In genomic region chr2:230864605-230865323, GRCh38 we compare ENCODE assay signal across 1 cellular context.
A peak's percentile ranks its signal among the peaks of the same experiment; 100 is the strongest.
TF ChIP-seq lines count a peak whose summit lies in the region.

A gene with protein sequence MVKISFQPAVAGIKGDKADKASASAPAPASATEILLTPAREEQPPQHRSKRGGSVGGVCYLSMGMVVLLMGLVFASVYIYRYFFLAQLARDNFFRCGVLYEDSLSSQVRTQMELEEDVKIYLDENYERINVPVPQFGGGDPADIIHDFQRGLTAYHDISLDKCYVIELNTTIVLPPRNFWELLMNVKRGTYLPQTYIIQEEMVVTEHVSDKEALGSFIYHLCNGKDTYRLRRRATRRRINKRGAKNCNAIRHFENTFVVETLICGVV (plus strand): TSS chr2:230864942. CDS start chr2:230865026, 84 bp downstream.

TF ChIP-seq in HepG2, 621 proteins besides CTCF, POLR2A, EP300 and RAD21 (continued from another document and continues in another):
- no peak for TF ChIP-seq TFDP2 (CRISPR knock-in tag; IDR thresholded peaks at IDR 0.05)
- peak; percentile 100 for TF ChIP-seq ZNF441 (CRISPR knock-in tag; IDR thresholded peaks at IDR 0.05; ENCODE audit: borderline replicate concordance)
- no peak for TF ChIP-seq MBNL3 (CRISPR knock-in tag; conservative IDR thresholded peaks at IDR 0.05)
- no peak for TF ChIP-seq PHF5A (CRISPR knock-in tag; IDR thresholded peaks at IDR 0.05; ENCODE audit: low read depth, unreplicated experiment)
- peak; percentile 21 for TF ChIP-seq SKI (IDR thresholded peaks at IDR 0.05; ENCODE audit: partially characterized antibody)
- TF ChIP-seq, protein P1, sequence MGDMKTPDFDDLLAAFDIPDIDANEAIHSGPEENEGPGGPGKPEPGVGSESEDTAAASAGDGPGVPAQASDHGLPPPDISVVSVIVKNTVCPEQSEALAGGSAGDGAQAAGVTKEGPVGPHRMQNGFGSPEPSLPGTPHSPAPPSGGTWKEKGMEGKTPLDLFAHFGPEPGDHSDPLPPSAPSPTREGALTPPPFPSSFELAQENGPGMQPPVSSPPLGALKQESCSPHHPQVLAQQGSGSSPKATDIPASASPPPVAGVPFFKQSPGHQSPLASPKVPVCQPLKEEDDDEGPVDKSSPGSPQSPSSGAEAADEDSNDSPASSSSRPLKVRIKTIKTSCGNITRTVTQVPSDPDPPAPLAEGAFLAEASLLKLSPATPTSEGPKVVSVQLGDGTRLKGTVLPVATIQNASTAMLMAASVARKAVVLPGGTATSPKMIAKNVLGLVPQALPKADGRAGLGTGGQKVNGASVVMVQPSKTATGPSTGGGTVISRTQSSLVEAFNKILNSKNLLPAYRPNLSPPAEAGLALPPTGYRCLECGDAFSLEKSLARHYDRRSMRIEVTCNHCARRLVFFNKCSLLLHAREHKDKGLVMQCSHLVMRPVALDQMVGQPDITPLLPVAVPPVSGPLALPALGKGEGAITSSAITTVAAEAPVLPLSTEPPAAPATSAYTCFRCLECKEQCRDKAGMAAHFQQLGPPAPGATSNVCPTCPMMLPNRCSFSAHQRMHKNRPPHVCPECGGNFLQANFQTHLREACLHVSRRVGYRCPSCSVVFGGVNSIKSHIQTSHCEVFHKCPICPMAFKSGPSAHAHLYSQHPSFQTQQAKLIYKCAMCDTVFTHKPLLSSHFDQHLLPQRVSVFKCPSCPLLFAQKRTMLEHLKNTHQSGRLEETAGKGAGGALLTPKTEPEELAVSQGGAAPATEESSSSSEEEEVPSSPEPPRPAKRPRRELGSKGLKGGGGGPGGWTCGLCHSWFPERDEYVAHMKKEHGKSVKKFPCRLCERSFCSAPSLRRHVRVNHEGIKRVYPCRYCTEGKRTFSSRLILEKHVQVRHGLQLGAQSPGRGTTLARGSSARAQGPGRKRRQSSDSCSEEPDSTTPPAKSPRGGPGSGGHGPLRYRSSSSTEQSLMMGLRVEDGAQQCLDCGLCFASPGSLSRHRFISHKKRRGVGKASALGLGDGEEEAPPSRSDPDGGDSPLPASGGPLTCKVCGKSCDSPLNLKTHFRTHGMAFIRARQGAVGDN (CRISPR knock-in tag; IDR thresholded peaks at IDR 0.05) = peak; percentile 77
- TF ChIP-seq ZNF235 (CRISPR knock-in tag; IDR thresholded peaks at IDR 0.05; ENCODE audit: borderline replicate concordance) = peak; percentile 80; the same call in 1 of the 2 replicates
- TF ChIP-seq ZBTB20 (CRISPR knock-in tag; IDR thresholded peaks at IDR 0.05; ENCODE audit: borderline replicate concordance, low read depth) = peak; percentile 49; the same call in 1 of the 2 replicates
- TF ChIP-seq, protein P2, sequence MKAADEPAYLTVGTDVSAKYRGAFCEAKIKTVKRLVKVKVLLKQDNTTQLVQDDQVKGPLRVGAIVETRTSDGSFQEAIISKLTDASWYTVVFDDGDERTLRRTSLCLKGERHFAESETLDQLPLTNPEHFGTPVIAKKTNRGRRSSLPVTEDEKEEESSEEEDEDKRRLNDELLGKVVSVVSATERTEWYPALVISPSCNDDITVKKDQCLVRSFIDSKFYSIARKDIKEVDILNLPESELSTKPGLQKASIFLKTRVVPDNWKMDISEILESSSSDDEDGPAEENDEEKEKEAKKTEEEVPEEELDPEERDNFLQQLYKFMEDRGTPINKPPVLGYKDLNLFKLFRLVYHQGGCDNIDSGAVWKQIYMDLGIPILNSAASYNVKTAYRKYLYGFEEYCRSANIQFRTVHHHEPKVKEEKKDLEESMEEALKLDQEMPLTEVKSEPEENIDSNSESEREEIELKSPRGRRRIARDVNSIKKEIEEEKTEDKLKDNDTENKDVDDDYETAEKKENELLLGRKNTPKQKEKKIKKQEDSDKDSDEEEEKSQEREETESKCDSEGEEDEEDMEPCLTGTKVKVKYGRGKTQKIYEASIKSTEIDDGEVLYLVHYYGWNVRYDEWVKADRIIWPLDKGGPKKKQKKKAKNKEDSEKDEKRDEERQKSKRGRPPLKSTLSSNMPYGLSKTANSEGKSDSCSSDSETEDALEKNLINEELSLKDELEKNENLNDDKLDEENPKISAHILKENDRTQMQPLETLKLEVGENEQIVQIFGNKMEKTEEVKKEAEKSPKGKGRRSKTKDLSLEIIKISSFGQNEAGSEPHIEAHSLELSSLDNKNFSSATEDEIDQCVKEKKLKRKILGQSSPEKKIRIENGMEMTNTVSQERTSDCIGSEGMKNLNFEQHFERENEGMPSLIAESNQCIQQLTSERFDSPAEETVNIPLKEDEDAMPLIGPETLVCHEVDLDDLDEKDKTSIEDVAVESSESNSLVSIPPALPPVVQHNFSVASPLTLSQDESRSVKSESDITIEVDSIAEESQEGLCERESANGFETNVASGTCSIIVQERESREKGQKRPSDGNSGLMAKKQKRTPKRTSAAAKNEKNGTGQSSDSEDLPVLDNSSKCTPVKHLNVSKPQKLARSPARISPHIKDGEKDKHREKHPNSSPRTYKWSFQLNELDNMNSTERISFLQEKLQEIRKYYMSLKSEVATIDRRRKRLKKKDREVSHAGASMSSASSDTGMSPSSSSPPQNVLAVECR (CRISPR knock-in tag; IDR thresholded peaks at IDR 0.05; ENCODE audit: borderline replicate concordance) = peak; percentile 85
- no peak for TF ChIP-seq ZC3H4 (CRISPR knock-in tag; IDR thresholded peaks at IDR 0.05; ENCODE audit: borderline replicate concordance)
- TF ChIP-seq JUND (CRISPR knock-in tag; IDR thresholded peaks at IDR 0.05) = no peak
- 0 out of 2 replicates have a peak, but pooled peaks have one; percentile 28 for TF ChIP-seq ZNF232 (CRISPR knock-in tag; IDR thresholded peaks at IDR 0.05; ENCODE audit: borderline replicate concordance)
- no peak for TF ChIP-seq MAFK (conservative IDR thresholded peaks at IDR 0.05 in 1 of 2, IDR thresholded peaks at IDR 0.05 in 1 of 2; ENCODE audit: low read length in 2 of 2)
- TF ChIP-seq PHF20 (CRISPR knock-in tag; IDR thresholded peaks at IDR 0.05) = no peak
- no peak for TF ChIP-seq CENPX (CRISPR knock-in tag; IDR thresholded peaks at IDR 0.05)
- TF ChIP-seq ZNF672 (CRISPR knock-in tag; IDR thresholded peaks at IDR 0.05) = no peak
- no peak for TF ChIP-seq ZNF678 (CRISPR knock-in tag; IDR thresholded peaks at IDR 0.05)
- no peak for TF ChIP-seq HMG20B (CRISPR knock-in tag; conservative IDR thresholded peaks at IDR 0.05)
- no peak for TF ChIP-seq MIXL1 (CRISPR knock-in tag; IDR thresholded peaks at IDR 0.05)
- no peak for TF ChIP-seq SNRNP70 (IDR thresholded peaks at IDR 0.05; ENCODE audit: low read depth, low read length)
- TF ChIP-seq SOX5 (CRISPR knock-in tag; IDR thresholded peaks at IDR 0.05; ENCODE audit: borderline replicate concordance) = no peak
- no peak for TF ChIP-seq ZNF781 (CRISPR knock-in tag; IDR thresholded peaks at IDR 0.05; ENCODE audit: borderline replicate concordance, not compliant biosample characterization)
- peak; percentile 80; the same call in 1 of the 2 replicates for TF ChIP-seq KDM2A (CRISPR knock-in tag; IDR thresholded peaks at IDR 0.05; ENCODE audit: borderline replicate concordance, low read depth)
- no peak for TF ChIP-seq TERF1 (CRISPR knock-in tag; IDR thresholded peaks at IDR 0.05)
- no peak for TF ChIP-seq ZKSCAN5 (CRISPR knock-in tag; IDR thresholded peaks at IDR 0.05)
- TF ChIP-seq ZNF256 (CRISPR knock-in tag; conservative IDR thresholded peaks at IDR 0.05) = no peak
- no peak for TF ChIP-seq PRPF4 (IDR thresholded peaks at IDR 0.05; ENCODE audit: low read depth, low read length, poor library complexity, severe bottlenecking)
- TF ChIP-seq, protein P3, sequence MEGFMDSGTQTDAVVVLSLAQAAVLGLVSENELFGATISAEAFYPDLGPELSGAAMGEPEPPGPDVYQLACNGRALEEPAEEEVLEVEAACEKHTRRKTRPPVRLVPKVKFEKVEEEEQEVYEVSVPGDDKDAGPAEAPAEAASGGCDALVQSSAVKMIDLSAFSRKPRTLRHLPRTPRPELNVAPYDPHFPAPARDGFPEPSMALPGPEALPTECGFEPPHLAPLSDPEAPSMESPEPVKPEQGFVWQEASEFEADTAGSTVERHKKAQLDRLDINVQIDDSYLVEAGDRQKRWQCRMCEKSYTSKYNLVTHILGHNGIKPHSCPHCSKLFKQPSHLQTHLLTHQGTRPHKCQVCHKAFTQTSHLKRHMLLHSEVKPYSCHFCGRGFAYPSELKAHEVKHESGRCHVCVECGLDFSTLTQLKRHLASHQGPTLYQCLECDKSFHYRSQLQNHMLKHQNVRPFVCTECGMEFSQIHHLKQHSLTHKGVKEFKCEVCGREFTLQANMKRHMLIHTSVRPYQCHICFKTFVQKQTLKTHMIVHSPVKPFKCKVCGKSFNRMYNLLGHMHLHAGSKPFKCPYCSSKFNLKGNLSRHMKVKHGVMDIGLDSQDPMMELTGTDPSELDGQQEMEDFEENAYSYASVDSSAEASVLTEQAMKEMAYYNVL (CRISPR knock-in tag; IDR thresholded peaks at IDR 0.05; ENCODE audit: borderline replicate concordance) = peak; percentile 89
- peak; percentile 47 for TF ChIP-seq XRCC5 (optimal IDR thresholded peaks at IDR 0.05; ENCODE audit: low read length)
- TF ChIP-seq SCMH1 (CRISPR knock-in tag; IDR thresholded peaks at IDR 0.05; ENCODE audit: borderline replicate concordance) = no peak
- TF ChIP-seq, protein P4, sequence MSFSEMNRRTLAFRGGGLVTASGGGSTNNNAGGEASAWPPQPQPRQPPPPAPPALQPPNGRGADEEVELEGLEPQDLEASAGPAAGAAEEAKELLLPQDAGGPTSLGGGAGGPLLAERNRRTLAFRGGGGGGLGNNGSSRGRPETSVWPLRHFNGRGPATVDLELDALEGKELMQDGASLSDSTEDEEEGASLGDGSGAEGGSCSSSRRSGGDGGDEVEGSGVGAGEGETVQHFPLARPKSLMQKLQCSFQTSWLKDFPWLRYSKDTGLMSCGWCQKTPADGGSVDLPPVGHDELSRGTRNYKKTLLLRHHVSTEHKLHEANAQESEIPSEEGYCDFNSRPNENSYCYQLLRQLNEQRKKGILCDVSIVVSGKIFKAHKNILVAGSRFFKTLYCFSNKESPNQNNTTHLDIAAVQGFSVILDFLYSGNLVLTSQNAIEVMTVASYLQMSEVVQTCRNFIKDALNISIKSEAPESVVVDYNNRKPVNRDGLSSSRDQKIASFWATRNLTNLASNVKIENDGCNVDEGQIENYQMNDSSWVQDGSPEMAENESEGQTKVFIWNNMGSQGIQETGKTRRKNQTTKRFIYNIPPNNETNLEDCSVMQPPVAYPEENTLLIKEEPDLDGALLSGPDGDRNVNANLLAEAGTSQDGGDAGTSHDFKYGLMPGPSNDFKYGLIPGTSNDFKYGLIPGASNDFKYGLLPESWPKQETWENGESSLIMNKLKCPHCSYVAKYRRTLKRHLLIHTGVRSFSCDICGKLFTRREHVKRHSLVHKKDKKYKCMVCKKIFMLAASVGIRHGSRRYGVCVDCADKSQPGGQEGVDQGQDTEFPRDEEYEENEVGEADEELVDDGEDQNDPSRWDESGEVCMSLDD (CRISPR knock-in tag; IDR thresholded peaks at IDR 0.05; ENCODE audit: borderline replicate concordance) = no peak; the same call in 1 of the 2 replicates
- TF ChIP-seq GFI1 (CRISPR knock-in tag; IDR thresholded peaks at IDR 0.05; ENCODE audit: borderline replicate concordance) = no peak
- TF ChIP-seq SP2 (CRISPR knock-in tag; IDR thresholded peaks at IDR 0.05) = no peak
- TF ChIP-seq ZNF768 (CRISPR knock-in tag; IDR thresholded peaks at IDR 0.05) = peak; percentile 64; the same call in 1 of the 2 replicates
- TF ChIP-seq GLMP (CRISPR knock-in tag; IDR thresholded peaks at IDR 0.05; ENCODE audit: borderline replicate concordance) = no peak
- TF ChIP-seq DNMT1 (CRISPR knock-in tag; IDR thresholded peaks at IDR 0.05) = peak; percentile 88; the same call in 1 of the 2 replicates
- TF ChIP-seq ZNF788 (CRISPR knock-in tag; IDR thresholded peaks at IDR 0.05; ENCODE audit: borderline replicate concordance) = peak; percentile 85; the same call in 1 of the 2 replicates
- TF ChIP-seq, protein P5, sequence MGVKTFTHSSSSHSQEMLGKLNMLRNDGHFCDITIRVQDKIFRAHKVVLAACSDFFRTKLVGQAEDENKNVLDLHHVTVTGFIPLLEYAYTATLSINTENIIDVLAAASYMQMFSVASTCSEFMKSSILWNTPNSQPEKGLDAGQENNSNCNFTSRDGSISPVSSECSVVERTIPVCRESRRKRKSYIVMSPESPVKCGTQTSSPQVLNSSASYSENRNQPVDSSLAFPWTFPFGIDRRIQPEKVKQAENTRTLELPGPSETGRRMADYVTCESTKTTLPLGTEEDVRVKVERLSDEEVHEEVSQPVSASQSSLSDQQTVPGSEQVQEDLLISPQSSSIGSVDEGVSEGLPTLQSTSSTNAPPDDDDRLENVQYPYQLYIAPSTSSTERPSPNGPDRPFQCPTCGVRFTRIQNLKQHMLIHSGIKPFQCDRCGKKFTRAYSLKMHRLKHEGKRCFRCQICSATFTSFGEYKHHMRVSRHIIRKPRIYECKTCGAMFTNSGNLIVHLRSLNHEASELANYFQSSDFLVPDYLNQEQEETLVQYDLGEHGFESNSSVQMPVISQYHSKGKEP (CRISPR knock-in tag; IDR thresholded peaks at IDR 0.05) = no peak
- TF ChIP-seq CREM (IDR thresholded peaks at IDR 0.05) = no peak
- TF ChIP-seq CREM (CRISPR knock-in tag; IDR thresholded peaks at IDR 0.05) = no peak
- no peak for TF ChIP-seq CBX5 (CRISPR knock-in tag; IDR thresholded peaks at IDR 0.05; ENCODE audit: borderline replicate concordance)
- no peak for TF ChIP-seq ZNF841 (CRISPR knock-in tag; IDR thresholded peaks at IDR 0.05; ENCODE audit: borderline replicate concordance)
- TF ChIP-seq ZC3H13 (CRISPR knock-in tag; IDR thresholded peaks at IDR 0.05) = peak; percentile 65; the same call in 1 of the 2 replicates
- peak; percentile 32; the same call in 1 of the 2 replicates for TF ChIP-seq YEATS4 (CRISPR knock-in tag; IDR thresholded peaks at IDR 0.05; ENCODE audit: borderline replicate concordance)
- no peak for TF ChIP-seq ZBTB7B (CRISPR knock-in tag; IDR thresholded peaks at IDR 0.05)
- TF ChIP-seq MYNN (CRISPR knock-in tag; IDR thresholded peaks at IDR 0.05; ENCODE audit: low read depth) = no peak
- no peak for TF ChIP-seq ZNF207 (IDR thresholded peaks at IDR 0.05; ENCODE audit: borderline replicate concordance)
